Comparison of ENCODE assay signal across 16 cellular contexts in genomic region chr7:28347964-28348363, GRCh38.
DNase-seq lines count a peak whose midpoint lies in the region; ATAC-seq and TF ChIP-seq lines count a peak whose summit lies in the region.
"Had no signal": no experiment of that assay in that cellular context is flagged by ENCODE, and none has a peak within 500 bp of the region (broad histone marks: within the 10 kb centered on the region; RNA-seq: fewer than 3 reads in every experiment).

No MANE protein-coding gene starts in this region.

- CTCF ChIA-PET in RWPE1 (lab: Yijun Ruan, JAX) = interaction anchor here (0.6 kb wide), 1 partner anchor 296 kb away, joined by 3 read pairs; no protein-coding TSS in a partner anchor

- POLR2A ChIA-PET in RWPE1 (lab: Yijun Ruan, JAX; ENCODE audit: low non-redundant PET) = no interaction called here

- peak overlapping the region; percentile 81 for H3K27ac ChIP-seq in RWPE1
- H3K27ac ChIP-seq: right lobe of liver had no signal

- TF ChIP-seq CTCF in AG09319 (IDR thresholded peaks at IDR 0.05; ENCODE audit: low read depth, low read length) (no peak), RWPE1 (conservative IDR thresholded peaks at IDR 0.05; ENCODE audit: low read depth) (no peak), omental fat pad (IDR thresholded peaks at IDR 0.05) (no peak)

- DNase-seq in AG09319 (ENCODE audit: extremely low read depth, low read depth) (peak; percentile 35), RWPE1 (ENCODE audit: low spot score) (no peak), fibroblast of the conjunctiva (ENCODE audit: low read depth) (peak; percentile 22), omental fat pad (ENCODE audit: low spot score) (no peak), NCI-H226 (no peak), NCI-H2227 treated with DMSO at 0.1 percent for 48 hours (lab: John Stamatoyannopoulos, UW) (no peak), cortex of kidney (lab: John Stamatoyannopoulos, UW) (no peak)
- DNase-seq: activated naive CD4-positive, alpha-beta T cell treated with anti-CD3 and anti-CD28 coated beads, Interleukin-2, amount 50 U/mL, for 16 hours; AML-193; Calu3; NCI-H1436; NCI-H524; right lobe of liver; stimulated activated naive CD4-positive, alpha-beta T cell treated with Interleukin-2 at 50 U/mL for 16 hours had no signal

- ATAC-seq in omental fat pad (ENCODE audit: low FRiP score) = peak; percentile 29
- no peak for ATAC-seq in HG02798 (IDR thresholded peaks at IDR 0.05; ENCODE audit: poor library complexity, unreplicated experiment)
- ATAC-seq: WTC11 had no signal

Comparison
In these comparisons a context has a peak if more than half of its experiments do, and no peak if none do; other contexts are left out.
1. DNase-seq: peak in AG09319 (single experiment) and fibroblast of the conjunctiva (single experiment); none in RWPE1 (single experiment), omental fat pad (single experiment), NCI-H226 (single experiment), NCI-H2227 treated with DMSO at 0.1 percent for 48 hours (single experiment) and cortex of kidney (single experiment).